16 cellular contexts compared by ENCODE assay signal in genomic region chr22:26891431-26891830, GRCh38.
"Had no signal": no experiment of that assay in that cellular context is flagged by ENCODE, and none has a peak within 500 bp of the region (broad histone marks: within the 10 kb centered on the region; RNA-seq: fewer than 3 reads in every experiment).

No MANE protein-coding gene starts in this region.

- H3K27ac ChIP-seq: left lung, thyroid gland, uterus had no signal

- H3K4me3 ChIP-seq: esophagus muscularis mucosa, left lung, thyroid gland, uterus had no signal

- ATAC-seq: activated CD4-positive, CD25-positive, alpha-beta regulatory T cell treated with anti-CD3 and anti-CD28 coated beads, Interleukin-2, amount 50 U/mL, for 24 hours; left lung; natural killer cell treated with Interleukin-12 subunit alpha and Interleukin-12 subunit beta and Interleukin-15 and Interleukin-18, amount 100 ng/mL, for 72 hours had no signal

- H3K9me3 ChIP-seq: esophagus muscularis mucosa, left lung, thyroid gland, uterus had no signal

- H3K27me3 ChIP-seq: esophagus muscularis mucosa, thyroid gland, uterus had no signal

- H3K4me3 Mint-ChIP-seq: memory B cell; natural killer cell treated with Interleukin-12 subunit alpha and Interleukin-12 subunit beta and Interleukin-15 and Interleukin-18, amount 100 ng/mL, for 72 hours had no signal

- H3K27ac Mint-ChIP-seq: memory B cell; natural killer cell treated with Interleukin-12 subunit alpha and Interleukin-12 subunit beta and Interleukin-15 and Interleukin-18, amount 100 ng/mL, for 72 hours had no signal

- DNase-seq: activated naive CD4-positive, alpha-beta T cell; anterior cingulate cortex; hippocampal formation; left lung; stimulated activated CD4-positive, alpha-beta T cell treated with anti-CD3 and anti-CD28 coated beads, Interleukin-12 subunit alpha, Interleukin-12 subunit beta, amount 100 ng/mL, for 4 hours; stimulated activated CD4-positive, alpha-beta T cell treated with anti-CD3 and anti-CD28 coated beads, Interleukin-2, amount 100 ng/mL, for 24 hours; T-helper 1 cell; T1000; thyroid gland; uterus had no signal

- H3K36me3 Mint-ChIP-seq: natural killer cell treated with Interleukin-12 subunit alpha and Interleukin-12 subunit beta and Interleukin-15 and Interleukin-18, amount 100 ng/mL, for 72 hours had no signal

- H3K36me3 ChIP-seq: esophagus muscularis mucosa, left lung, thyroid gland, uterus had no signal

- FAIRE-seq: colon, keratinocyte had no signal

- H3K9me3 Mint-ChIP-seq: natural killer cell treated with Interleukin-12 subunit alpha and Interleukin-12 subunit beta and Interleukin-15 and Interleukin-18, amount 100 ng/mL, for 72 hours had no signal
